ENCODE assay signal across 10 cellular contexts in genomic region chr17:81924557-81925532, GRCh38. TPM values are rescaled to one million over a fixed set of nuclear protein-coding genes. Genes with fewer than 3 reads are reported as not detected.
DNase-seq lines count a peak whose midpoint lies in the region; ATAC-seq, FAIRE-seq and TF ChIP-seq lines count a peak whose summit lies in the region.
"Had no signal": no experiment of that assay in that cellular context is flagged by ENCODE, and none has a peak within 500 bp of the region (broad histone marks: within the 10 kb centered on the region; RNA-seq: fewer than 3 reads in every experiment).

No MANE protein-coding gene starts in this region.

- peaks cover 76% of the 10 kb centered on the region for H3K79me2 ChIP-seq in DND-41 (ENCODE audit: insufficient read depth, low read length)
- peaks cover 24% of the 10 kb centered on the region for H3K79me2 ChIP-seq in OCI-LY1 (ENCODE audit: insufficient read depth, low read length)
- H3K79me2 ChIP-seq in H1 (ENCODE audit: control insufficient read depth in 1 of 2, insufficient read depth in 2 of 2, low read length in 2 of 2) = peaks cover 12 to 65% of the 10 kb centered on the region in 2 experiments; a peak in 3 of 4 replicates
- peaks cover 71% of the 10 kb centered on the region for H3K79me2 ChIP-seq in osteoblast (ENCODE audit: insufficient read depth, low read length)

- POLR2A ChIA-PET in H1 (lab: Charles Lee; ENCODE audit: partially characterized antibody) = interaction anchor here (0.5 to 14.6 kb wide), 22 partner anchors 11 to 173 kb away, joined by 3 to 150 read pairs (median 4); partner anchors contain the start of genes ANAPC11, ARHGDIA, FASN and MCRIP1

- peak overlapping the region; percentile 92; the same call in 1 of the 2 replicates for H2BK12ac ChIP-seq in H1 (ENCODE audit: low read depth, low read length)

- H3K4me2 ChIP-seq in DND-41 (ENCODE audit: insufficient read depth, low read length) = peak overlapping the region; percentile 39
- peak overlapping the region; percentile 65 for H3K4me2 ChIP-seq in OCI-LY1 (ENCODE audit: low read length)
- H3K4me2 ChIP-seq in H1 (ENCODE audit: insufficient read depth in 1 of 2, low read depth in 2 of 2, low read length in 2 of 2) = peak overlapping the region; percentile 79 to 88
- H3K4me2 ChIP-seq in osteoblast (ENCODE audit: insufficient read depth, low read length) = no peak overlapping the region

- intact Hi-C loops in tibial artery (cut with DNase I; ENCODE audit: low total_unique reads) = no loop called here

- no peak overlapping the region for H2AFZ ChIP-seq in DND-41 (ENCODE audit: low read depth, low read length)
- no peak overlapping the region for H2AFZ ChIP-seq in OCI-LY1 (ENCODE audit: low read length)
- H2AFZ ChIP-seq in H1 (ENCODE audit: low read length) = no peak overlapping the region
- H2AFZ ChIP-seq in osteoblast (ENCODE audit: low read length) = no peak overlapping the region

- peak overlapping the region; percentile 62 for H3K18ac ChIP-seq in H1 (ENCODE audit: extremely low read depth, low read length)

- no peak overlapping the region; a peak in 1 of 4 replicates for H3K4me3 ChIP-seq in DND-41 (ENCODE audit: low read depth in 1 of 2, low read length in 2 of 2)
- H3K4me3 ChIP-seq in OCI-LY1 (ENCODE audit: low read depth, low read length, poor library complexity, severe bottlenecking) = peak overlapping the region; percentile 39
- H3K4me3 ChIP-seq in H1 (ENCODE audit: extremely low read depth in 1 of 4, insufficient read depth in 2 of 4, low read depth in 3 of 4, low read length in 4 of 4) = peak overlapping the region in 2 of 4 experiments; percentile 7 to 51; a peak in 3 of 8 replicates
- no peak overlapping the region for H3K4me3 ChIP-seq in osteoblast (ENCODE audit: insufficient read depth, low read length)
- H3K4me3 ChIP-seq in tibial artery = no peak overlapping the region

- no peaks in the 10 kb centered on the region for H3K27me3 ChIP-seq in DND-41 (ENCODE audit: insufficient read depth, low read length, poor library complexity)
- no peaks in the 10 kb centered on the region for H3K27me3 ChIP-seq in OCI-LY1 (ENCODE audit: insufficient read depth, low read length)
- H3K27me3 ChIP-seq in H1 (replicated peaks in 1 of 4; ENCODE audit: control insufficient read depth in 3 of 4, extremely low read depth in 1 of 4, insufficient read depth in 3 of 4, low read length in 3 of 4) = peaks cover 0 to 12% (median 9%) of the 10 kb centered on the region in 4 experiments; a peak in 4 of 7 replicates
- H3K27me3 ChIP-seq in osteoblast (ENCODE audit: insufficient read depth, low read length) = no peaks in the 10 kb centered on the region
- peaks cover 0 to 19% of the 10 kb centered on the region in 2 donors for H3K27me3 ChIP-seq in tibial artery

- no peak overlapping the region for H3K23ac ChIP-seq in H1 (ENCODE audit: insufficient read length)

- no peak overlapping the region for H3K56ac ChIP-seq in H1 (replicated peaks; ENCODE audit: insufficient read length, low read depth, low read length)

- H3K9me3 ChIP-seq in DND-41 (ENCODE audit: insufficient read depth, low read length, severe bottlenecking) (no peaks in the 10 kb centered on the region), OCI-LY1 (ENCODE audit: low read length) (no peaks in the 10 kb centered on the region), H1 (ENCODE audit: insufficient read depth in 2 of 2, low read depth in 1 of 2, low read length in 1 of 2) (no peaks in the 10 kb centered on the region), osteoblast (ENCODE audit: low read depth, low read length) (no peaks in the 10 kb centered on the region), tibial artery (no peaks in the 10 kb centered on the region)

- no peak overlapping the region for H4K8ac ChIP-seq in H1 (ENCODE audit: extremely low read depth, insufficient read depth, low read length)

- H4K5ac ChIP-seq in H1 (ENCODE audit: insufficient read length, low read depth, low read length) = no peak overlapping the region

- TF ChIP-seq EP300 in H1 (IDR thresholded peaks at IDR 0.05; ENCODE audit: borderline replicate concordance in 1 of 2, low read depth in 2 of 2, low read length in 2 of 2) = no peak

- no peak for TF ChIP-seq POLR2A in H1 (IDR thresholded peaks at IDR 0.05; ENCODE audit: control extremely low read depth in 1 of 2, low read depth in 2 of 2, low read length in 2 of 2)

- no peak for DNase-seq in DND-41
- no peak for DNase-seq in H1 (ENCODE audit: low read depth in 1 of 2, low spot score in 2 of 2)
- no peak for DNase-seq in osteoblast (ENCODE audit: insufficient read length, low spot score, missing footprints)
- no peak for DNase-seq in tibial artery
- no peak for DNase-seq in pons (ENCODE audit: low spot score)
- no peak for DNase-seq in DMS 273 treated with DMSO at 0.1 percent for 48 hours (lab: John Stamatoyannopoulos, UW)
- DNase-seq: activated gamma-delta T cell, left colon had no signal

- no peak for FAIRE-seq in H1 (lab: Jason Lieb, UNC)

- H3K36me3 ChIP-seq in DND-41 (ENCODE audit: insufficient read depth, low read length) (peaks cover 32% of the 10 kb centered on the region), OCI-LY1 (ENCODE audit: insufficient read depth, low read length) (peaks cover 21% of the 10 kb centered on the region; the same call in 1 of the 2 replicates), H1 (ENCODE audit: control insufficient read depth in 2 of 4, insufficient read depth in 4 of 4, low read length in 3 of 4) (peaks cover 3 to 20% (median 6%) of the 10 kb centered on the region in 4 experiments; a peak in 6 of 8 replicates), osteoblast (ENCODE audit: insufficient read depth, low read length) (peaks cover 23% of the 10 kb centered on the region), tibial artery (peaks cover 8 to 30% (median 19%) of the 10 kb centered on the region in 3 donors)

- 60% methylated on average over 19 of the region's 21 CpGs; no CpG with 5 or more reads in 1 of the 2 experiments for WGBS in H1 (ENCODE audit: extremely low coverage in 1 of 2, insufficient coverage in 1 of 2, insufficient read length in 1 of 2, insufficient replicate concordance in 2 of 2, low coverage in 1 of 2, low lambda C conversion rate in 2 of 2, missing lambda C conversion rate in 1 of 2), 2 experiments

- peaks cover 63% of the 10 kb centered on the region for H4K20me1 ChIP-seq in DND-41 (ENCODE audit: insufficient read depth, low read length)
- H4K20me1 ChIP-seq in OCI-LY1 (ENCODE audit: insufficient read depth, low read length) = no peaks in the 10 kb centered on the region
- peaks cover 15 to 30% of the 10 kb centered on the region in 2 experiments for H4K20me1 ChIP-seq in H1 (replicated peaks in 1 of 2; ENCODE audit: control insufficient read depth in 1 of 2, insufficient read depth in 2 of 2, low read length in 2 of 2)
- peaks cover 40% of the 10 kb centered on the region for H4K20me1 ChIP-seq in osteoblast (ENCODE audit: insufficient read depth, low read length)

- no peak for ATAC-seq in DND-41 (ENCODE audit: insufficient read depth, low read depth)
- ATAC-seq in HG02981 (IDR thresholded peaks at IDR 0.05; ENCODE audit: unreplicated experiment) = no peak
- ATAC-seq: left colon had no signal

- peak overlapping the region; percentile 98; the same call in 1 of the 2 replicates for H2BK15ac ChIP-seq in H1 (ENCODE audit: low read length)

- 0 out of 2 replicates have a peak overlapping the region, but pooled peaks have one; percentile 82 for H2AK5ac ChIP-seq in H1 (ENCODE audit: low read depth, low read length)

- peak overlapping the region; percentile 80; the same call in 1 of the 2 replicates for H2BK20ac ChIP-seq in H1 (ENCODE audit: low read length)

- no peak overlapping the region for H3K27ac ChIP-seq in DND-41 (ENCODE audit: low read length)
- no peak overlapping the region for H3K27ac ChIP-seq in OCI-LY1 (ENCODE audit: low read depth, low read length, poor library complexity, severe bottlenecking)
- H3K27ac ChIP-seq in H1 (ENCODE audit: low read depth, low read length) = no peak overlapping the region
- H3K27ac ChIP-seq in osteoblast (ENCODE audit: low read depth, low read length) = peak overlapping the region; percentile 80
- H3K27ac ChIP-seq in tibial artery = peak overlapping the region in 1 of 2 donors; percentile 49

- H3F3A ChIP-seq in OCI-LY1 (ENCODE audit: insufficient read depth, low read length) = no peaks in the 10 kb centered on the region

- CTCF ChIA-PET in H1 (lab: Charles Lee; ENCODE audit: partially characterized antibody) = interaction anchor here (0.6 to 2.5 kb wide), 19 partner anchors 8 to 479 kb away, joined by 3 to 10 read pairs (median 4); partner anchors contain the start of genes ALYREF and ANAPC11

- peak overlapping the region; percentile 45 for H4K91ac ChIP-seq in H1 (replicated peaks; ENCODE audit: insufficient read length, low read length)

- H3K9ac ChIP-seq in DND-41 (ENCODE audit: low read depth, low read length) (peak overlapping the region; percentile 13; the same call in 1 of the 2 replicates), OCI-LY1 (ENCODE audit: low read length) (peak overlapping the region; percentile 37; the same call in 1 of the 2 replicates), H1 (replicated peaks in 1 of 4; ENCODE audit: extremely low read depth in 1 of 4, low read depth in 3 of 4, low read length in 3 of 4) (no peak overlapping the region)

- peak overlapping the region; percentile 29 for H2BK120ac ChIP-seq in H1 (replicated peaks; ENCODE audit: low read depth, low read length)

- peak overlapping the region; percentile 36 for H3K4ac ChIP-seq in H1 (replicated peaks; ENCODE audit: insufficient read length, low read depth, low read length)

- H3K4me1 ChIP-seq in DND-41 (ENCODE audit: insufficient read depth, low read length) (peaks cover 47% of the 10 kb centered on the region), OCI-LY1 (ENCODE audit: insufficient read depth, low read length, severe bottlenecking) (peaks cover 36% of the 10 kb centered on the region), H1 (replicated peaks in 1 of 4; ENCODE audit: control insufficient read depth in 3 of 4, insufficient read depth in 4 of 4, low read length in 3 of 4) (peaks cover 0 to 41% (median 32%) of the 10 kb centered on the region in 4 experiments; a peak in 6 of 7 replicates), osteoblast (ENCODE audit: insufficient read depth, low read length) (peaks cover 23% of the 10 kb centered on the region), tibial artery (peaks cover 11 to 67% (median 48%) of the 10 kb centered on the region in 4 donors)

- H2BK5ac ChIP-seq in H1 (ENCODE audit: low read depth, low read length) = peak overlapping the region; percentile 93; the same call in 1 of the 2 replicates

- no peak overlapping the region for H3K14ac ChIP-seq in H1 (ENCODE audit: insufficient read length)

- no peak for TF ChIP-seq RAD21 in H1 (IDR thresholded peaks at IDR 0.05 in 1 of 2, conservative IDR thresholded peaks at IDR 0.05 in 1 of 2; ENCODE audit: low read depth in 2 of 2, low read length in 2 of 2)

- H3K9me2 ChIP-seq in OCI-LY1 (ENCODE audit: low read depth, low read length) = no peaks in the 10 kb centered on the region

- peaks cover 15% of the 10 kb centered on the region; the same call in 1 of the 2 replicates for H3K23me2 ChIP-seq in H1 (ENCODE audit: low read depth, low read length)

- TF ChIP-seq CTCF in DND-41 (IDR thresholded peaks at IDR 0.05; ENCODE audit: borderline replicate concordance, extremely low read depth, low read length, poor library complexity, severe bottlenecking) (no peak), OCI-LY1 (IDR thresholded peaks at IDR 0.05; ENCODE audit: low read length) (no peak), H1 (IDR thresholded peaks at IDR 0.05; ENCODE audit: control extremely low read depth in 1 of 3, insufficient read depth in 1 of 3, low read depth in 1 of 3, low read length in 3 of 3) (no peak), osteoblast (IDR thresholded peaks at IDR 0.05; ENCODE audit: extremely low read depth, low read depth, low read length) (no peak), tibial artery (IDR thresholded peaks at IDR 0.05) (no peak)

- H3K79me1 ChIP-seq in H1 (ENCODE audit: low read depth, low read length) = peaks cover 43% of the 10 kb centered on the region

RNA-seq across cellular contexts. Expression of gene MAFG, which starts 2.7 kb away (rescaled TPM):
- total RNA-seq in H1 (2021; fragmentation: NEBNext Ultra II Directional; extraction: Animal tissue kit (Norgen Biotek cat#: 25700)) = 26.9 and 27.7 TPM in 2 replicates
- polyA plus RNA-seq in H1 (2011; rRNA removed) = 25.5 and 36.9 TPM in 2 replicates
- 22.0 TPM for polyA plus RNA-seq in H1 (2011; cell fraction: cytosol; rRNA removed)
- 71.6 TPM for polyA plus RNA-seq in H1 (2011; cell fraction: nucleus; rRNA removed)
- polyA plus RNA-seq in H1 (2012, experiment 1 of 2) = 25.0 to 30.3 TPM (median 27.4 TPM) in 4 replicates
- 24.6 TPM for polyA plus RNA-seq in H1 (2012, experiment 2 of 2)
- 26.0 TPM for polyA plus RNA-seq in H1 (2013, experiment 1 of 2)
- 25.6 TPM for polyA plus RNA-seq in H1 (2013, experiment 2 of 2)
- 13.0 and 13.1 TPM in 2 replicates for polyA minus RNA-seq in H1 (2011; rRNA and poly(A)+ RNA removed)
- polyA minus RNA-seq in H1 (2011; cell fraction: cytosol; rRNA and poly(A)+ RNA removed) = 7.5 TPM
- polyA minus RNA-seq in H1 (2011; cell fraction: nucleus; rRNA and poly(A)+ RNA removed) = 13.1 TPM
- 27.1 and 32.6 TPM in 2 replicates for total RNA-seq in osteoblast

RNA-seq across cellular contexts. Expression of gene SIRT7, which starts 6.9 kb away (rescaled TPM):
- total RNA-seq in H1 (2021; fragmentation: NEBNext Ultra II Directional; extraction: Animal tissue kit (Norgen Biotek cat#: 25700)) = 16.6 and 18.7 TPM in 2 replicates
- polyA plus RNA-seq in H1 (2011; rRNA removed) = 5.8 and 10.3 TPM in 2 replicates
- polyA plus RNA-seq in H1 (2011; cell fraction: cytosol; rRNA removed) = 10.4 TPM
- polyA plus RNA-seq in H1 (2011; cell fraction: nucleus; rRNA removed) = 37.2 TPM
- polyA plus RNA-seq in H1 (2012, experiment 1 of 2) = 15.5 to 18.5 TPM (median 16.8 TPM) in 4 replicates
- 9.9 TPM for polyA plus RNA-seq in H1 (2012, experiment 2 of 2)
- 10.7 TPM for polyA plus RNA-seq in H1 (2013, experiment 1 of 2)
- 10.0 TPM for polyA plus RNA-seq in H1 (2013, experiment 2 of 2)
- polyA minus RNA-seq in H1 (2011; rRNA and poly(A)+ RNA removed) = 19.9 and 21.5 TPM in 2 replicates
- polyA minus RNA-seq in H1 (2011; cell fraction: cytosol; rRNA and poly(A)+ RNA removed) = 10.5 TPM
- 23.1 TPM for polyA minus RNA-seq in H1 (2011; cell fraction: nucleus; rRNA and poly(A)+ RNA removed)
- total RNA-seq in osteoblast = 15.0 and 22.1 TPM in 2 replicates

RNA-seq across cellular contexts. Expression of gene PYCR1, which starts 12.3 kb away (rescaled TPM):
- 127 and 145 TPM in 2 replicates for total RNA-seq in H1 (2021; fragmentation: NEBNext Ultra II Directional; extraction: Animal tissue kit (Norgen Biotek cat#: 25700))
- polyA plus RNA-seq in H1 (2011; rRNA removed) = 213 and 284 TPM in 2 replicates
- 241 TPM for polyA plus RNA-seq in H1 (2011; cell fraction: cytosol; rRNA removed)
- polyA plus RNA-seq in H1 (2011; cell fraction: nucleus; rRNA removed) = 213 TPM
- polyA plus RNA-seq in H1 (2012, experiment 1 of 2) = 105 to 176 TPM (median 162 TPM) in 4 replicates
- polyA plus RNA-seq in H1 (2012, experiment 2 of 2) = 176 TPM
- 94.5 TPM for polyA plus RNA-seq in H1 (2013, experiment 1 of 2)
- polyA plus RNA-seq in H1 (2013, experiment 2 of 2) = 95.9 TPM
- polyA minus RNA-seq in H1 (2011; rRNA and poly(A)+ RNA removed) = 144 and 159 TPM in 2 replicates
- polyA minus RNA-seq in H1 (2011; cell fraction: cytosol; rRNA and poly(A)+ RNA removed) = 72.7 TPM
- polyA minus RNA-seq in H1 (2011; cell fraction: nucleus; rRNA and poly(A)+ RNA removed) = 51.5 TPM
- total RNA-seq in osteoblast = 121 and 141 TPM in 2 replicates

RNA-seq across cellular contexts. Expression of gene PCYT2, which starts 13.6 kb away (rescaled TPM):
- 29.9 and 31.0 TPM in 2 replicates for total RNA-seq in H1 (2021; fragmentation: NEBNext Ultra II Directional; extraction: Animal tissue kit (Norgen Biotek cat#: 25700))
- 31.3 and 37.7 TPM in 2 replicates for polyA plus RNA-seq in H1 (2011; rRNA removed)
- polyA plus RNA-seq in H1 (2011; cell fraction: cytosol; rRNA removed) = 42.9 TPM
- 82.5 TPM for polyA plus RNA-seq in H1 (2011; cell fraction: nucleus; rRNA removed)
- 19.0 to 35.2 TPM (median 29.2 TPM) in 4 replicates for polyA plus RNA-seq in H1 (2012, experiment 1 of 2)
- polyA plus RNA-seq in H1 (2012, experiment 2 of 2) = 29.9 TPM
- 20.7 TPM for polyA plus RNA-seq in H1 (2013, experiment 1 of 2)
- polyA plus RNA-seq in H1 (2013, experiment 2 of 2) = 19.4 TPM
- polyA minus RNA-seq in H1 (2011; rRNA and poly(A)+ RNA removed) = 22.7 and 29.5 TPM in 2 replicates
- 17.1 TPM for polyA minus RNA-seq in H1 (2011; cell fraction: cytosol; rRNA and poly(A)+ RNA removed)
- polyA minus RNA-seq in H1 (2011; cell fraction: nucleus; rRNA and poly(A)+ RNA removed) = 46.4 TPM
- 61.6 and 67.0 TPM in 2 replicates for total RNA-seq in osteoblast

RNA-seq across cellular contexts. Expression of gene MYADML2, which starts 22.2 kb away (rescaled TPM):
- total RNA-seq in H1 (2021; fragmentation: NEBNext Ultra II Directional; extraction: Animal tissue kit (Norgen Biotek cat#: 25700)) = 0.17 and 0.26 TPM in 2 replicates
- polyA plus RNA-seq in H1 (2011; rRNA removed) = 0.47 TPM in 2 replicates
- 0.45 TPM for polyA plus RNA-seq in H1 (2011; cell fraction: cytosol; rRNA removed)
- polyA plus RNA-seq in H1 (2011; cell fraction: nucleus; rRNA removed) = 0.39 TPM
- polyA plus RNA-seq in H1 (2012, experiment 1 of 2) = 0.34 to 0.50 TPM (median 0.41 TPM) in 3 of 4 replicates, not detected in the other
- polyA plus RNA-seq in H1 (2012, experiment 2 of 2) = 0.26 TPM
- polyA plus RNA-seq in H1 (2013, experiment 1 of 2) = 0.10 TPM
- 0.11 TPM for polyA plus RNA-seq in H1 (2013, experiment 2 of 2)
- 0.16 and 0.29 TPM in 2 replicates for polyA minus RNA-seq in H1 (2011; rRNA and poly(A)+ RNA removed)
- 0.44 TPM for polyA minus RNA-seq in H1 (2011; cell fraction: cytosol; rRNA and poly(A)+ RNA removed)
- polyA minus RNA-seq in H1 (2011; cell fraction: nucleus; rRNA and poly(A)+ RNA removed) = 0.40 TPM
- not detected in 2 replicates for total RNA-seq in osteoblast

Comparison
In these comparisons a context has a peak if more than half of its experiments do, and no peak if none do; other contexts are left out.
1. H3K9ac ChIP-seq: peak in DND-41 (single experiment) and OCI-LY1 (single experiment); none in H1 (0 of 4).